Comparison of ENCODE assay signal across 8 cellular contexts in the genomic region with DNA sequence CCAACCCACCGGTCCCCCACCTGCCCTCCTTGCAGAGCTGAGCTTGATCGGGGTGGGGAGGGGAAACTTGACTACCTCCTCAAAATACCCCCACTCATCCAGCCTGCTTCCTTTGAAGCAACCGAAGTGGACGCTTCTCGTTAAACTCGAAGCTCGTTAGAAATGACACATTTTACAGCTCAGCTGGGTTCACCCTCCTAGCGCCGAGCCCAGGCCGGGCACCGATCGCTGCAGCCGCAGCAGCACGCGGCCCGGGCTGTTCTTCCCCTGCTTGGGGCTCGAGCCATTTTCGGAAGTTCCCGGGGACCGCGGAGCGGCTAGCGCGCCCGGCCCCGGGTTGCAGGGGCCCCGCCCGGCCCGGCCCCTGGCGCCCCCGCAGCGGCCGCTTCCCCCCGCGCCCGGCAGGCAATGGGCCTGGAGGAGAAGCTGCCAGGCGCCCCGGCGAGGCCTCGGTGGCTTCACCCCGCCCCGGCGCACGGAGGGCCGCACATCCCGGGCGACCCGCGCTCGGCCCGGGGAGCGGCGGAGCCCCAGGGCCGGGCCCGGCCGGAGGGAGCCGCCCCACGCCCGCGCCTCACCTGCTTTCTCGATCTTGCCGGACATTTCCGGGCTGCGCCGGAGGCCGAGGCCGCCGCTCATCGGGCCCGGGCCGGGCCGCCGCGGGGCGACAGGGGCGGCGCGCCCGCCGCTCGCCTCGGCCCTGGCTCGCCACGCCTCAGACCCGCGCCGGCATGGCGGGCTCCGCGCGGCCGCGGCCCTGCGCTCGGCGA. TPM values are rescaled to one million over a fixed set of nuclear protein-coding genes. Genes with fewer than 3 reads are reported as not detected.
DNase-seq lines count a peak whose midpoint lies in the region; ATAC-seq and TF ChIP-seq lines count a peak whose summit lies in the region.

No MANE protein-coding gene starts in this region.

- H3K9me3 Mint-ChIP-seq in Calu3 (ENCODE audit: low read depth, unreplicated experiment) = no peaks in the 10 kb centered on the region
- H3K9me3 Mint-ChIP-seq in glutamatergic neuron (ENCODE audit: unreplicated experiment) = peaks cover 13% of the 10 kb centered on the region
- H3K9me3 Mint-ChIP-seq in osteocyte (ENCODE audit: unreplicated experiment) = no peaks in the 10 kb centered on the region

- peak; percentile 25 for DNase-seq in Calu3
- peak; percentile 9 for DNase-seq in NCI-H1105 (lab: John Stamatoyannopoulos, UW)
- DNase-seq in activated gamma-delta T cell treated with anti-CD3 and anti-CD28 coated beads, Interleukin-2, amount 50 U/mL, for 16 hours (ENCODE audit: low read depth) = peak; percentile 39
- peak; percentile 48 for DNase-seq in glutamatergic neuron
- no peak for DNase-seq in osteocyte (ENCODE audit: extremely low spot score, unreplicated experiment)
- no peak for DNase-seq in SW 1271 (lab: John Stamatoyannopoulos, UW)
- no peak for DNase-seq in HT-29 (ENCODE audit: low spot score)

- H3K36me3 Mint-ChIP-seq in Calu3 (ENCODE audit: insufficient read depth, unreplicated experiment) (peaks cover 24% of the 10 kb centered on the region), glutamatergic neuron (ENCODE audit: unreplicated experiment) (no peaks in the 10 kb centered on the region), osteocyte (ENCODE audit: unreplicated experiment) (no peaks in the 10 kb centered on the region)

- H3K4me3 Mint-ChIP-seq in Calu3 (ENCODE audit: low read depth, unreplicated experiment) (peak overlapping the region; percentile 78), glutamatergic neuron (ENCODE audit: unreplicated experiment) (peak overlapping the region; percentile 96), osteocyte (ENCODE audit: unreplicated experiment) (peak overlapping the region; percentile 88)

- intact Hi-C loops in Calu3 (cut with micrococcal nuclease; ENCODE audit: unreplicated experiment) = loop anchor here (10.0 kb wide), 1 partner anchor 85 kb away; no protein-coding TSS in a partner anchor

- H3K27ac Mint-ChIP-seq in Calu3 (ENCODE audit: unreplicated experiment) = no peak overlapping the region
- peak overlapping the region; percentile 96 for H3K27ac Mint-ChIP-seq in glutamatergic neuron (ENCODE audit: unreplicated experiment)
- H3K27ac Mint-ChIP-seq in osteocyte (ENCODE audit: unreplicated experiment) = peak overlapping the region; percentile 79

- TF ChIP-seq CTCF in Calu3 (IDR thresholded peaks at IDR 0.05; ENCODE audit: unreplicated experiment) (no peak), glutamatergic neuron (IDR thresholded peaks at IDR 0.05; ENCODE audit: partially characterized antibody, unreplicated experiment) (no peak), osteocyte (IDR thresholded peaks at IDR 0.05) (no peak)

- peak; percentile 15 for ATAC-seq in GM21576 (IDR thresholded peaks at IDR 0.05; ENCODE audit: unreplicated experiment)

- H3K4me1 Mint-ChIP-seq in Calu3 (ENCODE audit: low read depth, unreplicated experiment) (peaks cover 38% of the 10 kb centered on the region), glutamatergic neuron (ENCODE audit: low read depth, unreplicated experiment) (peaks cover 32% of the 10 kb centered on the region), osteocyte (ENCODE audit: unreplicated experiment) (peaks cover 43% of the 10 kb centered on the region)

- no TSS peak for BruUV-seq in Calu3 (replicated peaks; lab: Mats Ljungman, UMichigan)

- CTCF ChIA-PET in Calu3 (lab: Charles Lee) = interaction anchor here (0.5 to 1.2 kb wide), 5 partner anchors 148 to 517 kb away, joined by 3 to 4 read pairs (median 4); a partner anchor contains a TSS

- H3K27me3 Mint-ChIP-seq in Calu3 (ENCODE audit: unreplicated experiment) = no peaks in the 10 kb centered on the region
- peaks cover 11% of the 10 kb centered on the region for H3K27me3 Mint-ChIP-seq in glutamatergic neuron (ENCODE audit: unreplicated experiment)
- no peaks in the 10 kb centered on the region for H3K27me3 Mint-ChIP-seq in osteocyte (ENCODE audit: unreplicated experiment)

RNA-seq across cellular contexts. Expression of a gene that starts 0.5 kb away (rescaled TPM):
- total RNA-seq in Calu3 (2022) = 32.5 and 33.4 TPM in 2 replicates
- 319 TPM for total RNA-seq in glutamatergic neuron (ENCODE audit: unreplicated experiment)
- total RNA-seq in osteocyte = 94.3 TPM in 2 replicates
- 15.7 and 15.8 TPM in 2 replicates for total RNA-seq in HT-29 (2014; rRNA removed; shearing (Covaris generic))

Comparison
In these comparisons a context has a peak if more than half of its experiments do, and no peak if none do; other contexts are left out.
1. DNase-seq: peak in Calu3 (single experiment), NCI-H1105 (single experiment), activated gamma-delta T cell treated with anti-CD3 and anti-CD28 coated beads, Interleukin-2, amount 50 U/mL, for 16 hours (single experiment) and glutamatergic neuron (single experiment); none in osteocyte (single experiment), SW 1271 (0 of 2) and HT-29 (single experiment).
2. Peak in every context shown above with its lines, with median percentiles within 50 percentile points of each other: H3K4me3 Mint-ChIP-seq.